Comparison of ENCODE assay signal across 9 cellular contexts in the genomic region with DNA sequence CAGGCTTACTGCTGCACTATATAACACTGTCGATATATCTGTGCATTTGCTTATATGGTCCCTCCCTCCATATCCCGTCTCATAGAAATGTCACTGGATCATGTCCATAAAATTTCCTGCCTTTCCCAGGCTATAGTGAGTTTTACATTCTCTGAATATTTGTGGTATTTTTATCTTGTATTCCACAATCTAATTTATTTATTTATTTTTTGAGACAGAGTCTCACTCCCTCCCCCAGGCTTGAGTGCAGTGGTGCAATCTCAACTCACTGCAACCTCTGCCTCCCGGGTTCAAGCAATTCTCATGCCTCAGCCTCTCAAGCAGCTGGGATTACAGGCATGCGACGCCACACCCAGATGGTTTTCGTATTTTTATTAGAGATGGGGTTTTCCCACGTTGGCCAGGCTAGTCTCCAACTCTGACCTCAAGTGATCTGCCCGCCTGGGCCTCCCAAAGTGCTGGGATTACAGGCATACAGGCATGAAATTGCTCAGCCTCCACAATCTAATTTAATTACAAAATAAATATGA. TPM values are rescaled to one million over a fixed set of nuclear protein-coding genes. Genes with fewer than 3 reads are reported as not detected.
DNase-seq lines count a peak whose midpoint lies in the region; ATAC-seq, FAIRE-seq and TF ChIP-seq lines count a peak whose summit lies in the region.
"Had no signal": no experiment of that assay in that cellular context is flagged by ENCODE, and none has a peak within 500 bp of the region (broad histone marks: within the 10 kb centered on the region; RNA-seq: fewer than 3 reads in every experiment).

No MANE protein-coding gene starts in this region.

- H3K4me2 ChIP-seq in keratinocyte (ENCODE audit: control insufficient read depth, extremely low read depth, insufficient read depth, low read depth, low read length): peak overlapping the region; percentile 79

- H3K4me3 ChIP-seq in keratinocyte (ENCODE audit: control insufficient read depth in 2 of 3, extremely low read depth in 1 of 3, insufficient read depth in 2 of 3, low read depth in 1 of 3, low read length in 3 of 3) (peak overlapping the region in 1 of 3 experiments; percentile 4), tibial artery (peak overlapping the region; percentile 23 to 28)

- no peaks in the 10 kb centered on the region for H3K9me1 ChIP-seq in keratinocyte (ENCODE audit: control insufficient read depth, extremely low read depth, insufficient read depth, low read length)

- no peak for FAIRE-seq in keratinocyte (lab: Jason Lieb, UNC)

- no peaks in the 10 kb centered on the region for H3K9me3 ChIP-seq in keratinocyte (ENCODE audit: control insufficient read depth, low read depth, low read length)
- no peaks in the 10 kb centered on the region for H3K9me3 ChIP-seq in tibial artery

- H3K27ac ChIP-seq in keratinocyte (ENCODE audit: control insufficient read depth, insufficient read depth, low read length) (peak overlapping the region; percentile 66), tibial artery (peak overlapping the region; percentile 55 to 67)
- H3K27ac ChIP-seq: parathyroid adenoma had no signal

- dilution Hi-C loops in keratinocyte (cut with MboI; ENCODE audit: extremely low pct_ligation_motif_present, low sequenced_read_pairs): no loop called here

- peaks cover 42% of the 10 kb centered on the region for H3K79me2 ChIP-seq in keratinocyte (ENCODE audit: control insufficient read depth, insufficient read depth, low read length)

- H3K36me3 ChIP-seq in keratinocyte (ENCODE audit: control insufficient read depth in 2 of 2, extremely low read depth in 1 of 2, insufficient read depth in 2 of 2, low read length in 2 of 2): peaks cover 0 to 2% of the 10 kb centered on the region in 2 experiments
- peaks cover 12 to 21% (median 16%) of the 10 kb centered on the region in 3 donors for H3K36me3 ChIP-seq in tibial artery

- intact Hi-C loops in tibial artery (cut with DNase I; ENCODE audit: low total_unique reads): no loop called here

- H4K20me1 ChIP-seq in keratinocyte (ENCODE audit: control insufficient read depth, extremely low read depth, insufficient read depth, low read length): no peaks in the 10 kb centered on the region

- H3K9ac ChIP-seq in keratinocyte (ENCODE audit: control insufficient read depth, extremely low read depth, insufficient read depth, low read length): peak overlapping the region; percentile 11
- H3K9ac ChIP-seq: parathyroid adenoma had no signal

- DNase-seq in HS-5 (ENCODE audit: low read depth): peak; percentile 94
- DNase-seq in astrocyte of the hippocampus (ENCODE audit: low read depth, low spot score): peak; percentile 90
- DNase-seq in keratinocyte (ENCODE audit: low read depth, low spot score): peak; percentile 36
- DNase-seq in tibial artery: peak; percentile 46 to 75
- no peak for DNase-seq in HUDEP-2 (lab: John Stamatoyannopoulos, UW; ENCODE audit: unreplicated experiment in 76 of 76)
- DNase-seq in NCI-H1105 treated with DMSO at 0.1 percent for 48 hours (lab: John Stamatoyannopoulos, UW): no peak

- H2AFZ ChIP-seq in keratinocyte (ENCODE audit: control insufficient read depth, low read length): peak overlapping the region; percentile 35
- H2AFZ ChIP-seq: parathyroid adenoma had no signal

- H3K4me1 ChIP-seq in keratinocyte (ENCODE audit: control insufficient read depth, extremely low read depth, insufficient read depth, low read length) (peaks cover 19% of the 10 kb centered on the region), tibial artery (peaks cover 0 to 25% (median 8%) of the 10 kb centered on the region in 4 donors)
- H3K4me1 ChIP-seq: parathyroid adenoma had no signal

- no peak for ATAC-seq in HG02623 (IDR thresholded peaks at IDR 0.05; ENCODE audit: unreplicated experiment)
- ATAC-seq in GM21723 (IDR thresholded peaks at IDR 0.05; ENCODE audit: unreplicated experiment): no peak

- H3K27me3 ChIP-seq in keratinocyte (ENCODE audit: control insufficient read depth, extremely low read depth, insufficient read depth, low read length): no peaks in the 10 kb centered on the region
- H3K27me3 ChIP-seq in tibial artery: no peaks in the 10 kb centered on the region

- TF ChIP-seq CTCF in keratinocyte (optimal IDR thresholded peaks at IDR 0.05 in 1 of 3, IDR thresholded peaks at IDR 0.05 in 1 of 3, conservative IDR thresholded peaks at IDR 0.05 in 1 of 3; ENCODE audit: extremely low read depth in 1 of 3, insufficient read depth in 2 of 3, low read length in 3 of 3): no peak
- TF ChIP-seq CTCF in tibial artery (IDR thresholded peaks at IDR 0.05): no peak

RNA-seq across cellular contexts. Expression of a gene that starts 12.9 kb away (rescaled TPM):
- 17.3 to 26.4 TPM (median 24.4 TPM) in 3 replicates for polyA plus RNA-seq in keratinocyte
- polyA plus RNA-seq in keratinocyte (2011; ENCODE audit: low read depth): 40.0 TPM
- polyA plus RNA-seq in keratinocyte (2011; cell fraction: cytosol; rRNA removed): 17.3 and 28.3 TPM in 2 replicates
- polyA plus RNA-seq in keratinocyte (2011; cell fraction: nucleus; rRNA removed): 24.9 and 31.5 TPM in 2 replicates
- polyA plus RNA-seq in keratinocyte (2012; ENCODE audit: low replicate concordance): 12.8 and 18.3 TPM in 2 replicates
- polyA minus RNA-seq in keratinocyte: 24.6 to 94.5 TPM (median 60.1 TPM) in 3 replicates
- polyA minus RNA-seq in keratinocyte (2011; cell fraction: cytosol; rRNA and poly(A)+ RNA removed): 22.1 TPM
- polyA minus RNA-seq in keratinocyte (2011; cell fraction: nucleus; rRNA and poly(A)+ RNA removed): 27.5 and 34.1 TPM in 2 replicates

Comparison
In these comparisons a context has a peak if more than half of its experiments do, and no peak if none do; other contexts are left out.
1. DNase-seq: peak in HS-5 (single experiment), astrocyte of the hippocampus (single experiment), keratinocyte (single experiment) and tibial artery (2 of 2); none in HUDEP-2 (0 of 76) and NCI-H1105 treated with DMSO at 0.1 percent for 48 hours (single experiment).